In genomic region chr7:71521506-71521905, GRCh38 we compare ENCODE assay signal across 19 cellular contexts.
DNase-seq lines count a peak whose midpoint lies in the region; ATAC-seq and TF ChIP-seq lines count a peak whose summit lies in the region.
"Had no signal": no experiment of that assay in that cellular context is flagged by ENCODE, and none has a peak within 500 bp of the region (broad histone marks: within the 10 kb centered on the region; RNA-seq: fewer than 3 reads in every experiment).

No MANE protein-coding gene starts in this region.

- TF ChIP-seq EP300 in stomach (IDR thresholded peaks at IDR 0.05) (no peak), sigmoid colon (IDR thresholded peaks at IDR 0.05) (no peak)

- H3K27ac ChIP-seq in stomach = no peak overlapping the region
- H3K27ac ChIP-seq in sigmoid colon = no peak overlapping the region
- H3K27ac ChIP-seq: brain microvascular endothelial cell had no signal

- intact Hi-C loops in stomach (cut with DNase I; ENCODE audit: low total_unique reads) = no loop called here
- intact Hi-C loops in sigmoid colon (cut with DNase I) = no loop called here

- no peak for ATAC-seq in GM21390 (IDR thresholded peaks at IDR 0.05; ENCODE audit: unreplicated experiment)
- ATAC-seq: left colon; stimulated activated naive CD8-positive, alpha-beta T cell treated with anti-CD3 and anti-CD28 coated beads, Interleukin-15, amount 100 ng/mL, for 72 hours had no signal

- H3K9me3 ChIP-seq in stomach (peaks cover 0 to 32% (median 15%) of the 10 kb centered on the region in 4 donors), sigmoid colon (peaks cover 0 to 4% (median 2%) of the 10 kb centered on the region in 4 donors)
- H3K9me3 ChIP-seq: HAP-1 had no signal

- no peak overlapping the region for H3K4me3 ChIP-seq in choroid plexus epithelial cell (ENCODE audit: low read depth, low read length)
- H3K4me3 ChIP-seq in stomach = no peak overlapping the region
- H3K4me3 ChIP-seq in sigmoid colon = no peak overlapping the region
- H3K4me3 ChIP-seq: HAP-1 had no signal

- H3K4me1 ChIP-seq in stomach = no peaks in the 10 kb centered on the region
- no peaks in the 10 kb centered on the region for H3K4me1 ChIP-seq in sigmoid colon
- H3K4me1 ChIP-seq: HAP-1 had no signal

- 47 to 71% (median 67%) methylated on average over 5 of the region's 5 CpGs for WGBS in stomach, 5 donors
- 72 to 78% methylated on average over 5 of the region's 5 CpGs for WGBS in sigmoid colon, 2 donors

- H3K27me3 ChIP-seq in stomach (no peaks in the 10 kb centered on the region), sigmoid colon (no peaks in the 10 kb centered on the region)
- H3K27me3 ChIP-seq: brain microvascular endothelial cell had no signal

- DNase-seq in Ammon's horn (ENCODE audit: low spot score) (peak; percentile 61), NCI-H2171 treated with DMSO at 0.1 percent for 48 hours (lab: John Stamatoyannopoulos, UW) (peak; percentile 98), choroid plexus epithelial cell (ENCODE audit: low read depth) (peak; percentile 4), myocyte (ENCODE audit: low read depth) (peak; percentile 85), stomach (no peak), NCI-H510A treated with DMSO at 0.1 percent for 48 hours (lab: John Stamatoyannopoulos, UW) (no peak), sigmoid colon (no peak)
- DNase-seq: ACHN; activated CD4-positive, alpha-beta T cell treated with anti-CD3 and anti-CD28 coated beads, Interleukin-2, amount 10 ng/mL, durations not matched to agents 24 days and 14 days; activated naive CD4-positive, alpha-beta T cell treated with anti-CD3 and anti-CD28 coated beads for 36 hours; brain microvascular endothelial cell; effector memory CD4-positive, alpha-beta T cell; left colon; NCI-H187; stimulated activated CD4-positive, alpha-beta T cell treated with anti-CD3 and anti-CD28 coated beads, Interleukin-15, amount 100 ng/mL, for 24 hours; stimulated activated naive CD8-positive, alpha-beta T cell treated with anti-CD3 and anti-CD28 coated beads, Interleukin-15, amount 100 ng/mL, for 72 hours; T1000 had no signal

- TF ChIP-seq POLR2A in stomach (IDR thresholded peaks at IDR 0.05) (no peak), sigmoid colon (IDR thresholded peaks at IDR 0.05) (no peak)

- TF ChIP-seq CTCF in choroid plexus epithelial cell (conservative IDR thresholded peaks at IDR 0.05; ENCODE audit: low read depth, low read length) = no peak
- TF ChIP-seq CTCF in stomach (IDR thresholded peaks at IDR 0.05) = no peak
- TF ChIP-seq CTCF in sigmoid colon (IDR thresholded peaks at IDR 0.05) = no peak

- H3K36me3 ChIP-seq in stomach (no peaks in the 10 kb centered on the region), sigmoid colon (no peaks in the 10 kb centered on the region)
- H3K36me3 ChIP-seq: brain microvascular endothelial cell, HAP-1 had no signal

Comparison
In these comparisons a context has a peak if more than half of its experiments do, and no peak if none do; other contexts are left out.
1. DNase-seq: peak in Ammon's horn (single experiment), NCI-H2171 treated with DMSO at 0.1 percent for 48 hours (single experiment), choroid plexus epithelial cell (single experiment) and myocyte (single experiment); none in stomach (single experiment), NCI-H510A treated with DMSO at 0.1 percent for 48 hours (single experiment) and sigmoid colon (single experiment).